In genomic region chr14:86799244-86799647, GRCh38 we compare ENCODE assay signal across 8 cellular contexts.
DNase-seq lines count a peak whose midpoint lies in the region; ATAC-seq lines count a peak whose summit lies in the region.
"Had no signal": no experiment of that assay in that cellular context is flagged by ENCODE, and none has a peak within 500 bp of the region (broad histone marks: within the 10 kb centered on the region; RNA-seq: fewer than 3 reads in every experiment).

No MANE protein-coding gene starts in this region.

- no peak overlapping the region for H3K14ac ChIP-seq in trophoblast cell (ENCODE audit: low read length)

- no peaks in the 10 kb centered on the region for H3K9me3 ChIP-seq in trophoblast cell (ENCODE audit: insufficient read depth, low read depth, low read length)

- no peaks in the 10 kb centered on the region for H3K36me3 ChIP-seq in trophoblast cell (ENCODE audit: control insufficient read depth in 1 of 2, insufficient read depth in 2 of 2, low read length in 2 of 2)

- H2AK5ac ChIP-seq in trophoblast cell (ENCODE audit: low read length), result no peak overlapping the region

- no peak overlapping the region for H3K18ac ChIP-seq in trophoblast cell (ENCODE audit: low read length)

- H3K79me1 ChIP-seq in trophoblast cell (ENCODE audit: low read length), result no peaks in the 10 kb centered on the region

- no peak overlapping the region for H3K23ac ChIP-seq in trophoblast cell (ENCODE audit: low read length)

- H3K27ac Mint-ChIP-seq in activated CD4-positive, alpha-beta memory T cell treated with anti-CD3 and anti-CD28 coated beads for 36 hours, result no peak overlapping the region

- no peak overlapping the region for H2BK5ac ChIP-seq in trophoblast cell (ENCODE audit: low read depth, low read length, poor library complexity)

- H3K27me3 ChIP-seq in trophoblast cell (ENCODE audit: insufficient read depth, low read length), result no peaks in the 10 kb centered on the region

- no peak overlapping the region for H4K8ac ChIP-seq in trophoblast cell (ENCODE audit: low read depth, low read length)

- H3K4me2 ChIP-seq in trophoblast cell (ENCODE audit: low read length), result no peak overlapping the region

- H3K79me2 ChIP-seq in trophoblast cell (ENCODE audit: control insufficient read depth, insufficient read depth, low read length, poor library complexity), result no peaks in the 10 kb centered on the region

- H2BK12ac ChIP-seq in trophoblast cell (ENCODE audit: low read length), result no peak overlapping the region

- no peak for ATAC-seq in HG03045 (IDR thresholded peaks at IDR 0.05; ENCODE audit: unreplicated experiment)
- no peak for ATAC-seq in activated CD4-positive, CD25-positive, alpha-beta regulatory T cell treated with anti-CD3 and anti-CD28 coated beads, Interleukin-2, amount 50 U/mL, for 24 hours

- no peaks in the 10 kb centered on the region for H3K36me3 Mint-ChIP-seq in activated CD4-positive, alpha-beta memory T cell treated with anti-CD3 and anti-CD28 coated beads for 36 hours

- POLR2A ChIA-PET in activated CD4-positive, alpha-beta memory T cell treated with anti-CD3 and anti-CD28 coated beads for 36 hours (lab: Charles Lee), result no interaction called here

- no peaks in the 10 kb centered on the region for H3K4me1 ChIP-seq in trophoblast cell (ENCODE audit: control insufficient read depth in 1 of 2, insufficient read depth in 2 of 2, low read length in 2 of 2)

- no peak overlapping the region for H4K12ac ChIP-seq in trophoblast cell (ENCODE audit: low read depth, low read length)

- H3K27ac ChIP-seq in epithelial cell of prostate (peak overlapping the region; percentile 46), trophoblast cell (ENCODE audit: low read depth, low read length) (no peak overlapping the region)

- H3K9me3 Mint-ChIP-seq in activated CD4-positive, alpha-beta memory T cell treated with anti-CD3 and anti-CD28 coated beads for 36 hours, result peaks cover 4% of the 10 kb centered on the region

- no CpG with 5 or more reads among the region's 2 CpGs for WGBS in trophoblast cell (ENCODE audit: extremely low coverage, insufficient coverage, insufficient read length)

- CTCF ChIA-PET in activated CD4-positive, alpha-beta memory T cell treated with anti-CD3 and anti-CD28 coated beads for 36 hours (lab: Charles Lee), result no interaction called here

- H2AFZ ChIP-seq in trophoblast cell (ENCODE audit: insufficient read depth, low read length, poor library complexity), result no peak overlapping the region

- no peak overlapping the region for H3K9ac ChIP-seq in trophoblast cell (ENCODE audit: low read length)

- DNase-seq in GM03348 (ENCODE audit: low spot score) (peak; percentile 51), NCI-H2171 treated with DMSO at 0.1 percent for 48 hours (lab: John Stamatoyannopoulos, UW) (peak; percentile 9), epithelial cell of prostate (ENCODE audit: low read depth, low spot score) (peak; percentile 71), trophoblast cell (peak; percentile 1 to 23)
- DNase-seq in activated CD4-positive, alpha-beta memory T cell treated with anti-CD3 and anti-CD28 coated beads for 36 hours, result no peak
- DNase-seq: NCI-H1930 had no signal

- no peak overlapping the region for H3K4me3 ChIP-seq in trophoblast cell (ENCODE audit: low read depth, low read length)

- H3K4me3 Mint-ChIP-seq in activated CD4-positive, alpha-beta memory T cell treated with anti-CD3 and anti-CD28 coated beads for 36 hours, result no peak overlapping the region

- H4K91ac ChIP-seq in trophoblast cell (ENCODE audit: low read depth, low read length), result no peak overlapping the region

- no peak overlapping the region for H2BK120ac ChIP-seq in trophoblast cell (ENCODE audit: insufficient read depth, low read length, poor library complexity)

- no peaks in the 10 kb centered on the region for H3K27me3 Mint-ChIP-seq in activated CD4-positive, alpha-beta memory T cell treated with anti-CD3 and anti-CD28 coated beads for 36 hours

- H3K4me1 Mint-ChIP-seq in activated CD4-positive, alpha-beta memory T cell treated with anti-CD3 and anti-CD28 coated beads for 36 hours (ENCODE audit: low read depth), result no peaks in the 10 kb centered on the region

- no peak overlapping the region for H3K4ac ChIP-seq in trophoblast cell (ENCODE audit: low read depth, low read length)

- intact Hi-C loops in activated CD4-positive, alpha-beta memory T cell treated with anti-CD3 and anti-CD28 coated beads for 36 hours (cut with micrococcal nuclease), result no loop called here
